Comparison of ENCODE assay signal across 4 cellular contexts in genomic region chr4:44545781-44546180, GRCh38.
TF ChIP-seq lines count a peak whose summit lies in the region.

No MANE protein-coding gene starts in this region.

TF ChIP-seq in HepG2, 621 proteins besides CTCF, POLR2A, EP300 and RAD21:
- TF ChIP-seq HCFC1 (IDR thresholded peaks at IDR 0.05; ENCODE audit: low read depth, low read length) (no peak), MAFF (IDR thresholded peaks at IDR 0.05; ENCODE audit: low read depth, low read length) (peak; percentile 80), MAFK (conservative IDR thresholded peaks at IDR 0.05 in 1 of 2, IDR thresholded peaks at IDR 0.05 in 1 of 2; ENCODE audit: low read length in 2 of 2) (peak; percentile 70 to 85)

TF ChIP-seq in A549, 52 proteins besides CTCF, POLR2A, EP300 and RAD21:
- TF ChIP-seq MAFK (IDR thresholded peaks at IDR 0.05; ENCODE audit: partially characterized antibody) (peak; percentile 49), RNF2 (IDR thresholded peaks at IDR 0.05; ENCODE audit: borderline replicate concordance, low read depth) (no peak)

TF ChIP-seq in IMR-90, 13 proteins besides CTCF, POLR2A, EP300 and RAD21:
- no peak for TF ChIP-seq MXI1 (IDR thresholded peaks at IDR 0.05; ENCODE audit: borderline replicate concordance, low read depth, low read length)
- TF ChIP-seq MAFK (IDR thresholded peaks at IDR 0.05; ENCODE audit: low read depth, low read length): peak; percentile 72

TF ChIP-seq in K562, 482 proteins besides CTCF, POLR2A, EP300 and RAD21:
- no peak for TF ChIP-seq CBFA2T2 (conservative IDR thresholded peaks at IDR 0.05)
- peak; percentile 72 for TF ChIP-seq ZNF316 (IDR thresholded peaks at IDR 0.05)
- TF ChIP-seq ATF1 (CRISPR knock-in tag; IDR thresholded peaks at IDR 0.05): no peak
- TF ChIP-seq ATF1 (tag; IDR thresholded peaks at IDR 0.05): no peak
- no peak for TF ChIP-seq U2AF2 (optimal IDR thresholded peaks at IDR 0.05; ENCODE audit: low read depth, low read length)
- no peak for TF ChIP-seq ZNF217 (CRISPR knock-in tag; IDR thresholded peaks at IDR 0.05)
- no peak for TF ChIP-seq XRCC3 (IDR thresholded peaks at IDR 0.05)
- TF ChIP-seq MAFG (tag; conservative IDR thresholded peaks at IDR 0.05): peak; percentile 35; the same call in 1 of the 2 replicates
- TF ChIP-seq C11orf30 (IDR thresholded peaks at IDR 0.05; ENCODE audit: low read depth): peak; percentile 35; the same call in 1 of the 2 replicates
- no peak for TF ChIP-seq TRIM24 (IDR thresholded peaks at IDR 0.05)
- no peak for TF ChIP-seq RBM34 (IDR thresholded peaks at IDR 0.05; ENCODE audit: borderline replicate concordance, insufficient read depth, low read length)
- TF ChIP-seq, protein P1, sequence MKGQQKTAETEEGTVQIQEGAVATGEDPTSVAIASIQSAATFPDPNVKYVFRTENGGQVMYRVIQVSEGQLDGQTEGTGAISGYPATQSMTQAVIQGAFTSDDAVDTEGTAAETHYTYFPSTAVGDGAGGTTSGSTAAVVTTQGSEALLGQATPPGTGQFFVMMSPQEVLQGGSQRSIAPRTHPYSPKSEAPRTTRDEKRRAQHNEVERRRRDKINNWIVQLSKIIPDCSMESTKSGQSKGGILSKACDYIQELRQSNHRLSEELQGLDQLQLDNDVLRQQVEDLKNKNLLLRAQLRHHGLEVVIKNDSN (CRISPR knock-in tag; IDR thresholded peaks at IDR 0.05): no peak
- no peak for TF ChIP-seq MEF2A (IDR thresholded peaks at IDR 0.05; ENCODE audit: control insufficient read depth, low read depth, low read length)
- TF ChIP-seq BCL6 (CRISPR knock-in tag; IDR thresholded peaks at IDR 0.05): no peak
- TF ChIP-seq, protein P2, sequence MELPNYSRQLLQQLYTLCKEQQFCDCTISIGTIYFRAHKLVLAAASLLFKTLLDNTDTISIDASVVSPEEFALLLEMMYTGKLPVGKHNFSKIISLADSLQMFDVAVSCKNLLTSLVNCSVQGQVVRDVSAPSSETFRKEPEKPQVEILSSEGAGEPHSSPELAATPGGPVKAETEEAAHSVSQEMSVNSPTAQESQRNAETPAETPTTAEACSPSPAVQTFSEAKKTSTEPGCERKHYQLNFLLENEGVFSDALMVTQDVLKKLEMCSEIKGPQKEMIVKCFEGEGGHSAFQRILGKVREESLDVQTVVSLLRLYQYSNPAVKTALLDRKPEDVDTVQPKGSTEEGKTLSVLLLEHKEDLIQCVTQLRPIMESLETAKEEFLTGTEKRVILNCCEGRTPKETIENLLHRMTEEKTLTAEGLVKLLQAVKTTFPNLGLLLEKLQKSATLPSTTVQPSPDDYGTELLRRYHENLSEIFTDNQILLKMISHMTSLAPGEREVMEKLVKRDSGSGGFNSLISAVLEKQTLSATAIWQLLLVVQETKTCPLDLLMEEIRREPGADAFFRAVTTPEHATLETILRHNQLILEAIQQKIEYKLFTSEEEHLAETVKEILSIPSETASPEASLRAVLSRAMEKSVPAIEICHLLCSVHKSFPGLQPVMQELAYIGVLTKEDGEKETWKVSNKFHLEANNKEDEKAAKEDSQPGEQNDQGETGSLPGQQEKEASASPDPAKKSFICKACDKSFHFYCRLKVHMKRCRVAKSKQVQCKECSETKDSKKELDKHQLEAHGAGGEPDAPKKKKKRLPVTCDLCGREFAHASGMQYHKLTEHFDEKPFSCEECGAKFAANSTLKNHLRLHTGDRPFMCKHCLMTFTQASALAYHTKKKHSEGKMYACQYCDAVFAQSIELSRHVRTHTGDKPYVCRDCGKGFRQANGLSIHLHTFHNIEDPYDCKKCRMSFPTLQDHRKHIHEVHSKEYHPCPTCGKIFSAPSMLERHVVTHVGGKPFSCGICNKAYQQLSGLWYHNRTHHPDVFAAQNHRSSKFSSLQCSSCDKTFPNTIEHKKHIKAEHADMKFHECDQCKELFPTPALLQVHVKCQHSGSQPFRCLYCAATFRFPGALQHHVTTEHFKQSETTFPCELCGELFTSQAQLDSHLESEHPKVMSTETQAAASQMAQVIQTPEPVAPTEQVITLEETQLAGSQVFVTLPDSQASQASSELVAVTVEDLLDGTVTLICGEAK (IDR thresholded peaks at IDR 0.05): no peak
- TF ChIP-seq, protein P2 (CRISPR knock-in tag; IDR thresholded peaks at IDR 0.05): no peak
